ENCODE assay signal across 14 cellular contexts in genomic region chr4:184689681-184690080, GRCh38. TPM values are rescaled to one million over a fixed set of nuclear protein-coding genes. Genes with fewer than 3 reads are reported as not detected.
DNase-seq lines count a peak whose midpoint lies in the region; ATAC-seq and TF ChIP-seq lines count a peak whose summit lies in the region.
"Had no signal": no experiment of that assay in that cellular context is flagged by ENCODE, and none has a peak within 500 bp of the region (broad histone marks: within the 10 kb centered on the region; RNA-seq: fewer than 3 reads in every experiment).

No MANE protein-coding gene starts in this region.

- H3K4me3 ChIP-seq in epithelial cell of esophagus (ENCODE audit: low read length), result no peak overlapping the region

- H3K4me3 Mint-ChIP-seq in activated naive CD8-positive, alpha-beta T cell treated with anti-CD3 and anti-CD28 coated beads, Interleukin-2, amount 50 U/mL, for 24 hours, result no peak overlapping the region
- H3K4me3 Mint-ChIP-seq: CD14-positive monocyte; CD8-positive, alpha-beta T cell; H9 had no signal

- peak overlapping the region; percentile 82; the same call in 1 of the 2 replicates for H3K27ac ChIP-seq in RWPE1
- H3K27ac ChIP-seq: 22Rv1 had no signal

- H3K36me3 Mint-ChIP-seq in activated naive CD4-positive, alpha-beta T cell treated with anti-CD3 and anti-CD28 coated beads, Interleukin-2, amount 50 U/mL, for 72 hours, result peaks cover 10 to 27% of the 10 kb centered on the region in 2 donors
- peaks cover 27% of the 10 kb centered on the region for H3K36me3 Mint-ChIP-seq in activated naive CD8-positive, alpha-beta T cell treated with anti-CD3 and anti-CD28 coated beads, Interleukin-2, amount 50 U/mL, for 24 hours (ENCODE audit: low read depth)

- no peaks in the 10 kb centered on the region for H3K27me3 Mint-ChIP-seq in activated naive CD8-positive, alpha-beta T cell treated with anti-CD3 and anti-CD28 coated beads, Interleukin-2, amount 50 U/mL, for 24 hours

- TF ChIP-seq CTCF in RWPE1 (conservative IDR thresholded peaks at IDR 0.05; ENCODE audit: low read depth) (no peak), epithelial cell of esophagus (IDR thresholded peaks at IDR 0.05; ENCODE audit: insufficient read depth, low read depth, low read length, missing control alignments) (no peak)

- DNase-seq in activated naive CD4-positive, alpha-beta T cell treated with anti-CD3 and anti-CD28 coated beads, Interleukin-2, amount 50 U/mL, for 72 hours (ENCODE audit: low spot score in 2 of 2), result no peak
- DNase-seq in activated naive CD4-positive, alpha-beta T cell treated with anti-CD3 and anti-CD28 coated beads, Interleukin-2, amount 50 U/mL, for 16 hours, result no peak
- DNase-seq in RWPE1 (ENCODE audit: low spot score) (no peak), epithelial cell of esophagus (ENCODE audit: low read depth) (peak; percentile 64), renal cortical epithelial cell (ENCODE audit: low read depth) (peak; percentile 33), activated gamma-delta T cell treated with Interleukin-2 at 50 U/mL for 16 hours (no peak), SHP77 treated with DMSO at 0.1 percent for 48 hours (lab: John Stamatoyannopoulos, UW) (no peak)
- no peak for DNase-seq in activated naive CD8-positive, alpha-beta T cell treated with anti-CD3 and anti-CD28 coated beads, Interleukin-2, amount 50 U/mL, for 24 hours
- DNase-seq: CD8-positive, alpha-beta T cell; COR-L47; GOT3; H9 had no signal

- peaks cover 4% of the 10 kb centered on the region for H3K4me1 Mint-ChIP-seq in activated naive CD8-positive, alpha-beta T cell treated with anti-CD3 and anti-CD28 coated beads, Interleukin-2, amount 50 U/mL, for 24 hours

- CTCF ChIA-PET in RWPE1 (lab: Yijun Ruan, JAX), result no interaction called here

- ATAC-seq in activated naive CD4-positive, alpha-beta T cell treated with anti-CD3 and anti-CD28 coated beads, Interleukin-2, amount 50 U/mL, for 72 hours, result no peak
- no peak for ATAC-seq in activated naive CD8-positive, alpha-beta T cell treated with anti-CD3 and anti-CD28 coated beads, Interleukin-2, amount 50 U/mL, for 24 hours
- ATAC-seq: CD8-positive, alpha-beta T cell had no signal

- no peaks in the 10 kb centered on the region for H3K9me3 Mint-ChIP-seq in activated naive CD4-positive, alpha-beta T cell treated with anti-CD3 and anti-CD28 coated beads, Interleukin-2, amount 50 U/mL, for 72 hours
- no peaks in the 10 kb centered on the region for H3K9me3 Mint-ChIP-seq in activated naive CD8-positive, alpha-beta T cell treated with anti-CD3 and anti-CD28 coated beads, Interleukin-2, amount 50 U/mL, for 24 hours
- H3K9me3 Mint-ChIP-seq: CD14-positive monocyte; CD8-positive, alpha-beta T cell; H9 had no signal

- H3K27ac Mint-ChIP-seq in activated naive CD4-positive, alpha-beta T cell treated with anti-CD3 and anti-CD28 coated beads, Interleukin-2, amount 50 U/mL, for 72 hours, result peak overlapping the region; percentile 56 to 75
- H3K27ac Mint-ChIP-seq in activated naive CD8-positive, alpha-beta T cell treated with anti-CD3 and anti-CD28 coated beads, Interleukin-2, amount 50 U/mL, for 24 hours, result no peak overlapping the region
- H3K27ac Mint-ChIP-seq: CD8-positive, alpha-beta T cell; H9 had no signal

- POLR2A ChIA-PET in RWPE1 (lab: Yijun Ruan, JAX; ENCODE audit: low non-redundant PET), result no interaction called here

RNA-seq across cellular contexts. Expression of gene PRIMPOL, which starts 40.1 kb away (rescaled TPM):
- 10 to 100 TPM; 10.8 to 24.9 TPM for total RNA-seq in activated naive CD4-positive, alpha-beta T cell treated with anti-CD3 and anti-CD28 coated beads, Interleukin-2, amount 50 U/mL, for 72 hours
- total RNA-seq in renal cortical epithelial cell, result 12.2 and 13.0 TPM in 2 replicates

RNA-seq across cellular contexts. Expression of gene CASP3, which starts 40.4 kb away (rescaled TPM):
- total RNA-seq in activated naive CD4-positive, alpha-beta T cell treated with anti-CD3 and anti-CD28 coated beads, Interleukin-2, amount 50 U/mL, for 72 hours, result 10 to 100 TPM; 42.0 to 58.7 TPM
- total RNA-seq in renal cortical epithelial cell, result 54.8 and 115 TPM in 2 replicates

RNA-seq across cellular contexts. Expression of gene CENPU, which starts 44.2 kb away (rescaled TPM):
- 10 to 100 TPM; 73.8 to 75.1 TPM for total RNA-seq in activated naive CD4-positive, alpha-beta T cell treated with anti-CD3 and anti-CD28 coated beads, Interleukin-2, amount 50 U/mL, for 72 hours
- 2.9 and 17.5 TPM in 2 replicates for total RNA-seq in renal cortical epithelial cell

Comparison
In these comparisons a context has a peak if more than half of its experiments do, and no peak if none do; other contexts are left out.
1. DNase-seq: peak in epithelial cell of esophagus (single experiment) and renal cortical epithelial cell (single experiment); none in activated naive CD4-positive, alpha-beta T cell treated with anti-CD3 and anti-CD28 coated beads, Interleukin-2, amount 50 U/mL, for 72 hours (0 of 2), activated naive CD4-positive, alpha-beta T cell treated with anti-CD3 and anti-CD28 coated beads, Interleukin-2, amount 50 U/mL, for 16 hours (single experiment), RWPE1 (single experiment), activated gamma-delta T cell treated with Interleukin-2 at 50 U/mL for 16 hours (single experiment), SHP77 treated with DMSO at 0.1 percent for 48 hours (single experiment) and activated naive CD8-positive, alpha-beta T cell treated with anti-CD3 and anti-CD28 coated beads, Interleukin-2, amount 50 U/mL, for 24 hours (single experiment).